ENCODE assay signal across 8 cellular contexts in the genomic region with DNA sequence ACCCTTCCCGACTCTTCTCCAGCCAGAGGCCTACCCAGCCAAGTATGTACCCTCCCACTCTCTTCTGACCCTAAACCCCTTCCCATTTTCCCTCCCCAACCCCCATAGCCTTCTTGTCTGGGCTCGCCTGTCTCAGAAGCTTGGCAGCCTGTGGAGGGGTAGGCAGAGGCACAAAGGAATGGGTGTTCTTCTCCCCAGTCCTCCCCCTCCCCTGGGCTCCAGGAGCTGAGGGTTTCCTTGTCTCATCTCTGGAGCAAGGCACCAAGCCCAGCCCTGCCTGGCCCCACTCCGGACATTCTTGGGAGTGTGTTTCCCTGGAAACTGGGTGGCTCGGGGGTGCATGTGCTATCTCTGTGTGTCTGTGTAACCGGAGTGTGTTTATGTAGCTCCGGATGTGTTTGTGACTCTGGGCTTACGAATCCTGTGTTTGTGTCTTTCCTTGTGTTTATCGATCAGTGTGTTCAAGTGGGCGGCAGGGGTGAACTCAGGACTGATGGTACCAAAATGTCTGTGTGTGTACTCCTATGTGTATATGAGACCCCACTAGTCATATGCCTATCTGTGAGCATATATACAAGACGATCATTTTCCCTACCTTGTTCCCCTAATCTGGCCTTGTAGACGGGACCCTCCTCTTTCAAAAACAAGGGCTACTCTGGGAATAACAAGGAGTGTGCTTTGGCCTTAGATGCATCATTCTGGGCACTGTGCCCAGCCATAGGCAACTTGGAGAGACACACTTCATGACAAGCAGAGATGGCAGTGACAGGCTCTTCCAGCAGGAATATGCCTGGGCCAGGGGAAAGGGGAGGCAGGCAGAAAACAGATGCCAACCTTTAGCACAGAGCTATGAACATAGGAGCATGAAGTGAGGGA. TPM values are rescaled to one million over a fixed set of nuclear protein-coding genes. Genes with fewer than 3 reads are reported as not detected.
A peak's percentile ranks its signal among the peaks of the same experiment; 100 is the strongest.
DNase-seq lines count a peak whose midpoint lies in the region; ATAC-seq and TF ChIP-seq lines count a peak whose summit lies in the region.

No MANE protein-coding gene starts in this region.

- DNase-seq in AG10803 (ENCODE audit: low read depth) = peak; percentile 92
- DNase-seq in SJCRH30 = no peak
- peak; percentile 41 for DNase-seq in fibroblast of the conjunctiva (ENCODE audit: low read depth)
- peak; percentile 58 for DNase-seq in occipital lobe (lab: John Stamatoyannopoulos, UW)
- DNase-seq in stimulated activated effector memory CD8-positive, alpha-beta T cell treated with anti-CD3 and anti-CD28 coated beads, Interleukin-12 subunit alpha, Interleukin-12 subunit beta, amount 100 ng/mL, for 72 hours (ENCODE audit: low spot score in 2 of 2) = no peak
- DNase-seq in NCI-H345 treated with DMSO at 0.1 percent for 48 hours (lab: John Stamatoyannopoulos, UW; ENCODE audit: unreplicated experiment) = no peak

- H3K4me1 ChIP-seq in SJCRH30 = peaks cover 30% of the 10 kb centered on the region

- H3K36me3 ChIP-seq in SJCRH30 = no peaks in the 10 kb centered on the region

- no peaks in the 10 kb centered on the region for H3K27me3 ChIP-seq in SJCRH30

- no peak overlapping the region for H3K4me3 Mint-ChIP-seq in stimulated activated effector memory CD8-positive, alpha-beta T cell treated with anti-CD3 and anti-CD28 coated beads, Interleukin-12 subunit alpha, Interleukin-12 subunit beta, amount 100 ng/mL, for 72 hours

- ATAC-seq in stimulated activated effector memory CD8-positive, alpha-beta T cell treated with anti-CD3 and anti-CD28 coated beads, Interleukin-12 subunit alpha, Interleukin-12 subunit beta, amount 100 ng/mL, for 72 hours = no peak
- ATAC-seq in GM19395 (IDR thresholded peaks at IDR 0.05; ENCODE audit: unreplicated experiment) (no peak), GM19351 (IDR thresholded peaks at IDR 0.05; ENCODE audit: unreplicated experiment) (no peak)

- no peaks in the 10 kb centered on the region for H3K9me3 Mint-ChIP-seq in stimulated activated effector memory CD8-positive, alpha-beta T cell treated with anti-CD3 and anti-CD28 coated beads, Interleukin-12 subunit alpha, Interleukin-12 subunit beta, amount 100 ng/mL, for 72 hours

- H3K27ac Mint-ChIP-seq in stimulated activated effector memory CD8-positive, alpha-beta T cell treated with anti-CD3 and anti-CD28 coated beads, Interleukin-12 subunit alpha, Interleukin-12 subunit beta, amount 100 ng/mL, for 72 hours = no peak overlapping the region

- H3K36me3 Mint-ChIP-seq in stimulated activated effector memory CD8-positive, alpha-beta T cell treated with anti-CD3 and anti-CD28 coated beads, Interleukin-12 subunit alpha, Interleukin-12 subunit beta, amount 100 ng/mL, for 72 hours = no peaks in the 10 kb centered on the region

- no peak for TF ChIP-seq CTCF in AG10803 (conservative IDR thresholded peaks at IDR 0.05; ENCODE audit: low read length)

- H3K27ac ChIP-seq in SJCRH30 = peak overlapping the region; percentile 80

- H3K4me1 Mint-ChIP-seq in stimulated activated effector memory CD8-positive, alpha-beta T cell treated with anti-CD3 and anti-CD28 coated beads, Interleukin-12 subunit alpha, Interleukin-12 subunit beta, amount 100 ng/mL, for 72 hours = peaks cover 19% of the 10 kb centered on the region

- H3K4me3 ChIP-seq in AG10803 (ENCODE audit: low read length) = peak overlapping the region; percentile 29
- no peak overlapping the region for H3K4me3 ChIP-seq in SJCRH30

- no peaks in the 10 kb centered on the region for H3K9me3 ChIP-seq in SJCRH30 (replicated peaks)

RNA-seq across cellular contexts. Expression of gene PHLDB1, which starts 10.9 kb away (rescaled TPM):
- 19.1 and 21.6 TPM in 2 replicates for total RNA-seq in SJCRH30 (2014; rRNA removed; shearing (Covaris generic))
- 65.8 TPM for total RNA-seq in occipital lobe

RNA-seq across cellular contexts. Expression of gene ARCN1, which starts 46.1 kb away (rescaled TPM):
- 135 and 143 TPM in 2 replicates for total RNA-seq in SJCRH30 (2014; rRNA removed; shearing (Covaris generic))
- 73.9 TPM for total RNA-seq in occipital lobe

RNA-seq across cellular contexts. Expression of gene IFT46, which starts 52.6 kb away (rescaled TPM):
- 16.0 and 17.2 TPM in 2 replicates for total RNA-seq in SJCRH30 (2014; rRNA removed; shearing (Covaris generic))
- total RNA-seq in occipital lobe = 51.9 TPM

Comparison
In these comparisons a context has a peak if more than half of its experiments do, and no peak if none do; other contexts are left out.
1. DNase-seq: peak in AG10803 (single experiment), fibroblast of the conjunctiva (single experiment) and occipital lobe (single experiment); none in SJCRH30 (0 of 2), stimulated activated effector memory CD8-positive, alpha-beta T cell treated with anti-CD3 and anti-CD28 coated beads, Interleukin-12 subunit alpha, Interleukin-12 subunit beta, amount 100 ng/mL, for 72 hours (0 of 2) and NCI-H345 treated with DMSO at 0.1 percent for 48 hours (single experiment).